In the genomic region with DNA sequence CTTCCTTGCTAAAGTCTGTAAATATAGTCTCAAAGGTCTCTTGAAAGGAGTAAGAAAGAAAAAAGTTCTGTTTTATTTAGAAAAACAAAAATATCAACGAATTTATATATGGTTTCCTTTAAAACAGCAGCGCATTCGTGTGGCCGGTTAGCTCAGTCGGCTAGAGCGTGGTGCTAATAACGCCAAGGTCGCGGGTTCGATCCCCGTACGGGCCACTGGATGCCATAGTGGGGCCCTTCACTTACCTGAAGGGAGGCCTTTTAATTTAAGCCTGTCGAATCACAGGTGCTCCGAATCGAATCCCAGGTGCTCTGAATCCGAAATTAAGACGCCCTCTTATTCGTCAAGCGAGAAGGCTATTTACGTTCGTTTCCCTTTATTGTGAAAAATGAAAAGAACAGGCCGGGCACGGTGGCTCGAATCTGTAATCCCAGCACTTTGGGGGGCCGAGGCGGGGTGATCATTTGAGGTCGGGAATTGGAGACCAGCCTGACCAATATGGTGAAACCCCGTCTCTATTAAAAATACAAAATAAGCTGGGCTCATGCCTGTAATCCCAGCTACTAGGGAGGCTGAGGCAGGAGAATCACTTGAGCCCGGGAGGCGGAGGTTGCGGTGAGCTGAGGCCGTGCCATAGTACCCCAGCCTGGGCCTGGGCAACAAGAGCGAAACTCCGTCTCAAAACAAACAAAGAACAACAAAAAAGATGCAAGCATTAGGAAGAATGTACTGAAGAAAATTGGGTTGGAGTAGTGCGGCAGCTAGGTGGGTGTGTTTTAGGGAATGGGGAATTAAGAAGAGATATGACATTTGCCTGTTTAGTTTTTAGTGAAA, we compare ENCODE assay signal across 1 cellular context.
TF ChIP-seq lines count a peak whose summit lies in the region.

No MANE protein-coding gene starts in this region.

TF ChIP-seq in HEK293, 187 proteins besides CTCF, POLR2A, EP300 and RAD21 (continued from another document and continues in another):
- TF ChIP-seq, protein P1, sequence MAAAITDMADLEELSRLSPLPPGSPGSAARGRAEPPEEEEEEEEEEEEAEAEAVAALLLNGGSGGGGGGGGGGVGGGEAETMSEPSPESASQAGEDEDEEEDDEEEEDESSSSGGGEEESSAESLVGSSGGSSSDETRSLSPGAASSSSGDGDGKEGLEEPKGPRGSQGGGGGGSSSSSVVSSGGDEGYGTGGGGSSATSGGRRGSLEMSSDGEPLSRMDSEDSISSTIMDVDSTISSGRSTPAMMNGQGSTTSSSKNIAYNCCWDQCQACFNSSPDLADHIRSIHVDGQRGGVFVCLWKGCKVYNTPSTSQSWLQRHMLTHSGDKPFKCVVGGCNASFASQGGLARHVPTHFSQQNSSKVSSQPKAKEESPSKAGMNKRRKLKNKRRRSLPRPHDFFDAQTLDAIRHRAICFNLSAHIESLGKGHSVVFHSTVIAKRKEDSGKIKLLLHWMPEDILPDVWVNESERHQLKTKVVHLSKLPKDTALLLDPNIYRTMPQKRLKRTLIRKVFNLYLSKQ (tag by site-specific recombination; IDR thresholded peaks at IDR 0.05; ENCODE audit: borderline replicate concordance): no peak
- TF ChIP-seq ZNF266 (tag by site-specific recombination; IDR thresholded peaks at IDR 0.05; ENCODE audit: low read depth) (no peak), ZNF830 (tag by site-specific recombination; IDR thresholded peaks at IDR 0.05; ENCODE audit: low read depth) (no peak), ZNF10 (tag by site-specific recombination; IDR thresholded peaks at IDR 0.05) (peak; percentile 17; the same call in 1 of the 2 replicates), ZNF211 (tag by site-specific recombination; IDR thresholded peaks at IDR 0.05; ENCODE audit: low read depth) (no peak), YY1 (tag by site-specific recombination; IDR thresholded peaks at IDR 0.05) (peak; percentile 65), ZXDB (tag by site-specific recombination; IDR thresholded peaks at IDR 0.05) (peak; percentile 66), OSR2 (tag by site-specific recombination; IDR thresholded peaks at IDR 0.05) (no peak), ZFP69B (tag by site-specific recombination; IDR thresholded peaks at IDR 0.05) (peak; percentile 97), ZNF391 (tag by site-specific recombination; IDR thresholded peaks at IDR 0.05; ENCODE audit: borderline replicate concordance, low read depth) (no peak), GFI1B (tag by site-specific recombination; IDR thresholded peaks at IDR 0.05) (no peak), GLIS2 (tag by site-specific recombination; IDR thresholded peaks at IDR 0.05) (peak; percentile 78), ZNF596 (tag by site-specific recombination; IDR thresholded peaks at IDR 0.05) (0 out of 2 replicates have a peak, but pooled peaks have one; percentile 24), ZNF677 (tag by site-specific recombination; IDR thresholded peaks at IDR 0.05) (peak; percentile 71; the same call in 1 of the 2 replicates), ZNF324 (tag by site-specific recombination; IDR thresholded peaks at IDR 0.05) (peak; percentile 52; the same call in 1 of the 2 replicates), ZNF223 (tag by site-specific recombination; IDR thresholded peaks at IDR 0.05) (no peak), ZNF248 (tag by site-specific recombination; IDR thresholded peaks at IDR 0.05) (no peak), HOXD13 (CRISPR knock-in tag; IDR thresholded peaks at IDR 0.05; ENCODE audit: borderline replicate concordance) (no peak), ZFP37 (tag by site-specific recombination; IDR thresholded peaks at IDR 0.05) (0 out of 2 replicates have a peak, but pooled peaks have one; percentile 57), ZNF394 (tag by site-specific recombination; IDR thresholded peaks at IDR 0.05; ENCODE audit: borderline replicate concordance) (peak; percentile 88), ZBTB17 (tag by site-specific recombination; IDR thresholded peaks at IDR 0.05) (peak; percentile 92), SP3 (tag by site-specific recombination; IDR thresholded peaks at IDR 0.05) (peak; percentile 46; the same call in 1 of the 2 replicates), ZNF416 (tag by site-specific recombination; IDR thresholded peaks at IDR 0.05) (no peak), ZNF133 (tag by site-specific recombination; IDR thresholded peaks at IDR 0.05) (no peak), HOXA7 (CRISPR knock-in tag; IDR thresholded peaks at IDR 0.05; ENCODE audit: borderline replicate concordance) (no peak), ZNF350 (tag by site-specific recombination; IDR thresholded peaks at IDR 0.05) (no peak), RBAK (tag by site-specific recombination; IDR thresholded peaks at IDR 0.05) (no peak), ZNF2 (tag by site-specific recombination; IDR thresholded peaks at IDR 0.05) (no peak; the same call in 1 of the 2 replicates), ZNF558 (tag by site-specific recombination; IDR thresholded peaks at IDR 0.05) (no peak), ZNF660 (tag by site-specific recombination; IDR thresholded peaks at IDR 0.05) (peak; percentile 92), ZNF768 (tag by site-specific recombination; IDR thresholded peaks at IDR 0.05) (no peak), ZNF239 (tag by site-specific recombination; IDR thresholded peaks at IDR 0.05) (no peak), ZNF624 (tag by site-specific recombination; IDR thresholded peaks at IDR 0.05) (no peak), SP7 (tag by site-specific recombination; IDR thresholded peaks at IDR 0.05) (peak; percentile 47), TCF7L2 (IDR thresholded peaks at IDR 0.05; ENCODE audit: borderline replicate concordance, low read depth, low read length) (no peak), ZNF626 (tag by site-specific recombination; IDR thresholded peaks at IDR 0.05) (no peak), ZNF585B (tag by site-specific recombination; IDR thresholded peaks at IDR 0.05) (no peak)
- TF ChIP-seq, protein P2, sequence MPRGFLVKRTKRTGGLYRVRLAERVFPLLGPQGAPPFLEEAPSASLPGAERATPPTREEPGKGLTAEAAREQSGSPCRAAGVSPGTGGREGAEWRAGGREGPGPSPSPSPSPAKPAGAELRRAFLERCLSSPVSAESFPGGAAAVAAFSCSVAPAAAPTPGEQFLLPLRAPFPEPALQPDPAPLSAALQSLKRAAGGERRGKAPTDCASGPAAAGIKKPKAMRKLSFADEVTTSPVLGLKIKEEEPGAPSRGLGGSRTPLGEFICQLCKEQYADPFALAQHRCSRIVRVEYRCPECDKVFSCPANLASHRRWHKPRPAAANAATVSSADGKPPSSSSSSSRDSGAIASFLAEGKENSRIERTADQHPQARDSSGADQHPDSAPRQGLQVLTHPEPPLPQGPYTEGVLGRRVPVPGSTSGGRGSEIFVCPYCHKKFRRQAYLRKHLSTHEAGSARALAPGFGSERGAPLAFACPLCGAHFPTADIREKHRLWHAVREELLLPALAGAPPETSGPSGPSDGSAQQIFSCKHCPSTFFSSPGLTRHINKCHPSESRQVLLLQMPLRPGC (tag by site-specific recombination; IDR thresholded peaks at IDR 0.05): no peak
- TF ChIP-seq, protein P3, sequence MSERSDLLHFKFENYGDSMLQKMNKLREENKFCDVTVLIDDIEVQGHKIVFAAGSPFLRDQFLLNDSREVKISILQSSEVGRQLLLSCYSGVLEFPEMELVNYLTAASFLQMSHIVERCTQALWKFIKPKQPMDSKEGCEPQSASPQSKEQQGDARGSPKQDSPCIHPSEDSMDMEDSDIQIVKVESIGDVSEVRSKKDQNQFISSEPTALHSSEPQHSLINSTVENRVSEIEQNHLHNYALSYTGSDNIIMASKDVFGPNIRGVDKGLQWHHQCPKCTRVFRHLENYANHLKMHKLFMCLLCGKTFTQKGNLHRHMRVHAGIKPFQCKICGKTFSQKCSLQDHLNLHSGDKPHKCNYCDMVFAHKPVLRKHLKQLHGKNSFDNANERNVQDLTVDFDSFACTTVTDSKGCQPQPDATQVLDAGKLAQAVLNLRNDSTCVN (tag by site-specific recombination; optimal IDR thresholded peaks at IDR 0.05): peak; percentile 24
- TF ChIP-seq, protein P4, sequence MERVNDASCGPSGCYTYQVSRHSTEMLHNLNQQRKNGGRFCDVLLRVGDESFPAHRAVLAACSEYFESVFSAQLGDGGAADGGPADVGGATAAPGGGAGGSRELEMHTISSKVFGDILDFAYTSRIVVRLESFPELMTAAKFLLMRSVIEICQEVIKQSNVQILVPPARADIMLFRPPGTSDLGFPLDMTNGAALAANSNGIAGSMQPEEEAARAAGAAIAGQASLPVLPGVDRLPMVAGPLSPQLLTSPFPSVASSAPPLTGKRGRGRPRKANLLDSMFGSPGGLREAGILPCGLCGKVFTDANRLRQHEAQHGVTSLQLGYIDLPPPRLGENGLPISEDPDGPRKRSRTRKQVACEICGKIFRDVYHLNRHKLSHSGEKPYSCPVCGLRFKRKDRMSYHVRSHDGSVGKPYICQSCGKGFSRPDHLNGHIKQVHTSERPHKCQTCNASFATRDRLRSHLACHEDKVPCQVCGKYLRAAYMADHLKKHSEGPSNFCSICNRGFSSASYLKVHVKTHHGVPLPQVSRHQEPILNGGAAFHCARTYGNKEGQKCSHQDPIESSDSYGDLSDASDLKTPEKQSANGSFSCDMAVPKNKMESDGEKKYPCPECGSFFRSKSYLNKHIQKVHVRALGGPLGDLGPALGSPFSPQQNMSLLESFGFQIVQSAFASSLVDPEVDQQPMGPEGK (tag by site-specific recombination; IDR thresholded peaks at IDR 0.05): peak; percentile 8; the same call in 1 of the 2 replicates
- TF ChIP-seq, protein P5, sequence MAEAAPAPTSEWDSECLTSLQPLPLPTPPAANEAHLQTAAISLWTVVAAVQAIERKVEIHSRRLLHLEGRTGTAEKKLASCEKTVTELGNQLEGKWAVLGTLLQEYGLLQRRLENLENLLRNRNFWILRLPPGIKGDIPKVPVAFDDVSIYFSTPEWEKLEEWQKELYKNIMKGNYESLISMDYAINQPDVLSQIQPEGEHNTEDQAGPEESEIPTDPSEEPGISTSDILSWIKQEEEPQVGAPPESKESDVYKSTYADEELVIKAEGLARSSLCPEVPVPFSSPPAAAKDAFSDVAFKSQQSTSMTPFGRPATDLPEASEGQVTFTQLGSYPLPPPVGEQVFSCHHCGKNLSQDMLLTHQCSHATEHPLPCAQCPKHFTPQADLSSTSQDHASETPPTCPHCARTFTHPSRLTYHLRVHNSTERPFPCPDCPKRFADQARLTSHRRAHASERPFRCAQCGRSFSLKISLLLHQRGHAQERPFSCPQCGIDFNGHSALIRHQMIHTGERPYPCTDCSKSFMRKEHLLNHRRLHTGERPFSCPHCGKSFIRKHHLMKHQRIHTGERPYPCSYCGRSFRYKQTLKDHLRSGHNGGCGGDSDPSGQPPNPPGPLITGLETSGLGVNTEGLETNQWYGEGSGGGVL (tag by site-specific recombination; IDR thresholded peaks at IDR 0.05): no peak
- TF ChIP-seq, protein P6, sequence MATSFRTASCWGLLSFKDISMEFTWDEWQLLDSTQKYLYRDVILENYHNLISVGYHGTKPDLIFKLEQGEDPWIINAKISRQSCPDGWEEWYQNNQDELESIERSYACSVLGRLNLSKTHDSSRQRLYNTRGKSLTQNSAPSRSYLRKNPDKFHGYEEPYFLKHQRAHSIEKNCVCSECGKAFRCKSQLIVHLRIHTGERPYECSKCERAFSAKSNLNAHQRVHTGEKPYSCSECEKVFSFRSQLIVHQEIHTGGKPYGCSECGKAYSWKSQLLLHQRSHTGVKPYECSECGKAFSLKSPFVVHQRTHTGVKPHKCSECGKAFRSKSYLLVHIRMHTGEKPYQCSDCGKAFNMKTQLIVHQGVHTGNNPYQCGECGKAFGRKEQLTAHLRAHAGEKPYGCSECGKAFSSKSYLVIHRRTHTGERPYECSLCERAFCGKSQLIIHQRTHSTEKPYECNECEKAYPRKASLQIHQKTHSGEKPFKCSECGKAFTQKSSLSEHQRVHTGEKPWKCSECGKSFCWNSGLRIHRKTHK (tag by site-specific recombination; IDR thresholded peaks at IDR 0.05): no peak
- TF ChIP-seq, protein P7, sequence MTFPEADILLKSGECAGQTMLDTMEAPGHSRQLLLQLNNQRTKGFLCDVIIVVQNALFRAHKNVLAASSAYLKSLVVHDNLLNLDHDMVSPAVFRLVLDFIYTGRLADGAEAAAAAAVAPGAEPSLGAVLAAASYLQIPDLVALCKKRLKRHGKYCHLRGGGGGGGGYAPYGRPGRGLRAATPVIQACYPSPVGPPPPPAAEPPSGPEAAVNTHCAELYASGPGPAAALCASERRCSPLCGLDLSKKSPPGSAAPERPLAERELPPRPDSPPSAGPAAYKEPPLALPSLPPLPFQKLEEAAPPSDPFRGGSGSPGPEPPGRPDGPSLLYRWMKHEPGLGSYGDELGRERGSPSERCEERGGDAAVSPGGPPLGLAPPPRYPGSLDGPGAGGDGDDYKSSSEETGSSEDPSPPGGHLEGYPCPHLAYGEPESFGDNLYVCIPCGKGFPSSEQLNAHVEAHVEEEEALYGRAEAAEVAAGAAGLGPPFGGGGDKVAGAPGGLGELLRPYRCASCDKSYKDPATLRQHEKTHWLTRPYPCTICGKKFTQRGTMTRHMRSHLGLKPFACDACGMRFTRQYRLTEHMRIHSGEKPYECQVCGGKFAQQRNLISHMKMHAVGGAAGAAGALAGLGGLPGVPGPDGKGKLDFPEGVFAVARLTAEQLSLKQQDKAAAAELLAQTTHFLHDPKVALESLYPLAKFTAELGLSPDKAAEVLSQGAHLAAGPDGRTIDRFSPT (tag by site-specific recombination; IDR thresholded peaks at IDR 0.05): 0 out of 2 replicates have a peak, but pooled peaks have one; percentile 37
- TF ChIP-seq, protein P8, sequence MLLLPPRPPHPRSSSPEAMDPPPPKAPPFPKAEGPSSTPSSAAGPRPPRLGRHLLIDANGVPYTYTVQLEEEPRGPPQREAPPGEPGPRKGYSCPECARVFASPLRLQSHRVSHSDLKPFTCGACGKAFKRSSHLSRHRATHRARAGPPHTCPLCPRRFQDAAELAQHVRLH (tag by site-specific recombination; IDR thresholded peaks at IDR 0.05): peak; percentile 28
- TF ChIP-seq, protein P9, sequence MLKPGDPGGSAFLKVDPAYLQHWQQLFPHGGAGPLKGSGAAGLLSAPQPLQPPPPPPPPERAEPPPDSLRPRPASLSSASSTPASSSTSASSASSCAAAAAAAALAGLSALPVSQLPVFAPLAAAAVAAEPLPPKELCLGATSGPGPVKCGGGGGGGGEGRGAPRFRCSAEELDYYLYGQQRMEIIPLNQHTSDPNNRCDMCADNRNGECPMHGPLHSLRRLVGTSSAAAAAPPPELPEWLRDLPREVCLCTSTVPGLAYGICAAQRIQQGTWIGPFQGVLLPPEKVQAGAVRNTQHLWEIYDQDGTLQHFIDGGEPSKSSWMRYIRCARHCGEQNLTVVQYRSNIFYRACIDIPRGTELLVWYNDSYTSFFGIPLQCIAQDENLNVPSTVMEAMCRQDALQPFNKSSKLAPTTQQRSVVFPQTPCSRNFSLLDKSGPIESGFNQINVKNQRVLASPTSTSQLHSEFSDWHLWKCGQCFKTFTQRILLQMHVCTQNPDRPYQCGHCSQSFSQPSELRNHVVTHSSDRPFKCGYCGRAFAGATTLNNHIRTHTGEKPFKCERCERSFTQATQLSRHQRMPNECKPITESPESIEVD (tag by site-specific recombination; IDR thresholded peaks at IDR 0.05): peak; percentile 61; the same call in 1 of the 2 replicates
- TF ChIP-seq, protein P10, sequence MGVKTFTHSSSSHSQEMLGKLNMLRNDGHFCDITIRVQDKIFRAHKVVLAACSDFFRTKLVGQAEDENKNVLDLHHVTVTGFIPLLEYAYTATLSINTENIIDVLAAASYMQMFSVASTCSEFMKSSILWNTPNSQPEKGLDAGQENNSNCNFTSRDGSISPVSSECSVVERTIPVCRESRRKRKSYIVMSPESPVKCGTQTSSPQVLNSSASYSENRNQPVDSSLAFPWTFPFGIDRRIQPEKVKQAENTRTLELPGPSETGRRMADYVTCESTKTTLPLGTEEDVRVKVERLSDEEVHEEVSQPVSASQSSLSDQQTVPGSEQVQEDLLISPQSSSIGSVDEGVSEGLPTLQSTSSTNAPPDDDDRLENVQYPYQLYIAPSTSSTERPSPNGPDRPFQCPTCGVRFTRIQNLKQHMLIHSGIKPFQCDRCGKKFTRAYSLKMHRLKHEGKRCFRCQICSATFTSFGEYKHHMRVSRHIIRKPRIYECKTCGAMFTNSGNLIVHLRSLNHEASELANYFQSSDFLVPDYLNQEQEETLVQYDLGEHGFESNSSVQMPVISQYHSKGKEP (tag by site-specific recombination; IDR thresholded peaks at IDR 0.05): peak; percentile 61
